ENCODE assay signal across 1 cellular context in the genomic region with DNA sequence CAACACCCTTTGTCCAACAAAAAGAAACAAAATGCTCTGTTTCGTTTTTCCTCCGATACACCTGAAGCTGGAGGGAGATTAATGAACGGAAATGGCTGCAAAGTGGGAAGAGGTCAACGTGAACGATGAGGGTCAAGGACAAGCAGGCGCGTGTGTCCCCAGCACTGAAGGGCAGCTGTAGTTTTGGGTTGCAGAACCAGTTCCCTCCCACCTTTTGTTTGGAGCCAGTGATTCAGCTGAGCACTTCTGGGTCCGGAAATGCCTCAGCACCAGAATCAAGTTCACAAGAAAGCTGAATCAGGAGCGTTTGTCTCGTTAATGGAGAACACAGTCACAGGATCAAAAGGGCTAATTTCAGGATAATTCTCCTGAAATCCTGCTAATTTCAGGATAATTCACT.
TF ChIP-seq lines count a peak whose summit lies in the region.

No MANE protein-coding gene starts in this region.

TF ChIP-seq in WTC11, 78 proteins besides CTCF, POLR2A, EP300 and RAD21 (continued from another document):
- TF ChIP-seq, protein P1, sequence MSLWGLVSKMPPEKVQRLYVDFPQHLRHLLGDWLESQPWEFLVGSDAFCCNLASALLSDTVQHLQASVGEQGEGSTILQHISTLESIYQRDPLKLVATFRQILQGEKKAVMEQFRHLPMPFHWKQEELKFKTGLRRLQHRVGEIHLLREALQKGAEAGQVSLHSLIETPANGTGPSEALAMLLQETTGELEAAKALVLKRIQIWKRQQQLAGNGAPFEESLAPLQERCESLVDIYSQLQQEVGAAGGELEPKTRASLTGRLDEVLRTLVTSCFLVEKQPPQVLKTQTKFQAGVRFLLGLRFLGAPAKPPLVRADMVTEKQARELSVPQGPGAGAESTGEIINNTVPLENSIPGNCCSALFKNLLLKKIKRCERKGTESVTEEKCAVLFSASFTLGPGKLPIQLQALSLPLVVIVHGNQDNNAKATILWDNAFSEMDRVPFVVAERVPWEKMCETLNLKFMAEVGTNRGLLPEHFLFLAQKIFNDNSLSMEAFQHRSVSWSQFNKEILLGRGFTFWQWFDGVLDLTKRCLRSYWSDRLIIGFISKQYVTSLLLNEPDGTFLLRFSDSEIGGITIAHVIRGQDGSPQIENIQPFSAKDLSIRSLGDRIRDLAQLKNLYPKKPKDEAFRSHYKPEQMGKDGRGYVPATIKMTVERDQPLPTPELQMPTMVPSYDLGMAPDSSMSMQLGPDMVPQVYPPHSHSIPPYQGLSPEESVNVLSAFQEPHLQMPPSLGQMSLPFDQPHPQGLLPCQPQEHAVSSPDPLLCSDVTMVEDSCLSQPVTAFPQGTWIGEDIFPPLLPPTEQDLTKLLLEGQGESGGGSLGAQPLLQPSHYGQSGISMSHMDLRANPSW (CRISPR knock-in tag; conservative IDR thresholded peaks at IDR 0.05; ENCODE audit: low read depth): no peak
- TF ChIP-seq, protein P2, sequence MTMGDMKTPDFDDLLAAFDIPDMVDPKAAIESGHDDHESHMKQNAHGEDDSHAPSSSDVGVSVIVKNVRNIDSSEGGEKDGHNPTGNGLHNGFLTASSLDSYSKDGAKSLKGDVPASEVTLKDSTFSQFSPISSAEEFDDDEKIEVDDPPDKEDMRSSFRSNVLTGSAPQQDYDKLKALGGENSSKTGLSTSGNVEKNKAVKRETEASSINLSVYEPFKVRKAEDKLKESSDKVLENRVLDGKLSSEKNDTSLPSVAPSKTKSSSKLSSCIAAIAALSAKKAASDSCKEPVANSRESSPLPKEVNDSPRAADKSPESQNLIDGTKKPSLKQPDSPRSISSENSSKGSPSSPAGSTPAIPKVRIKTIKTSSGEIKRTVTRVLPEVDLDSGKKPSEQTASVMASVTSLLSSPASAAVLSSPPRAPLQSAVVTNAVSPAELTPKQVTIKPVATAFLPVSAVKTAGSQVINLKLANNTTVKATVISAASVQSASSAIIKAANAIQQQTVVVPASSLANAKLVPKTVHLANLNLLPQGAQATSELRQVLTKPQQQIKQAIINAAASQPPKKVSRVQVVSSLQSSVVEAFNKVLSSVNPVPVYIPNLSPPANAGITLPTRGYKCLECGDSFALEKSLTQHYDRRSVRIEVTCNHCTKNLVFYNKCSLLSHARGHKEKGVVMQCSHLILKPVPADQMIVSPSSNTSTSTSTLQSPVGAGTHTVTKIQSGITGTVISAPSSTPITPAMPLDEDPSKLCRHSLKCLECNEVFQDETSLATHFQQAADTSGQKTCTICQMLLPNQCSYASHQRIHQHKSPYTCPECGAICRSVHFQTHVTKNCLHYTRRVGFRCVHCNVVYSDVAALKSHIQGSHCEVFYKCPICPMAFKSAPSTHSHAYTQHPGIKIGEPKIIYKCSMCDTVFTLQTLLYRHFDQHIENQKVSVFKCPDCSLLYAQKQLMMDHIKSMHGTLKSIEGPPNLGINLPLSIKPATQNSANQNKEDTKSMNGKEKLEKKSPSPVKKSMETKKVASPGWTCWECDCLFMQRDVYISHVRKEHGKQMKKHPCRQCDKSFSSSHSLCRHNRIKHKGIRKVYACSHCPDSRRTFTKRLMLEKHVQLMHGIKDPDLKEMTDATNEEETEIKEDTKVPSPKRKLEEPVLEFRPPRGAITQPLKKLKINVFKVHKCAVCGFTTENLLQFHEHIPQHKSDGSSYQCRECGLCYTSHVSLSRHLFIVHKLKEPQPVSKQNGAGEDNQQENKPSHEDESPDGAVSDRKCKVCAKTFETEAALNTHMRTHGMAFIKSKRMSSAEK (CRISPR knock-in tag; IDR thresholded peaks at IDR 0.05; ENCODE audit: borderline replicate concordance): no peak
- TF ChIP-seq, protein P3, sequence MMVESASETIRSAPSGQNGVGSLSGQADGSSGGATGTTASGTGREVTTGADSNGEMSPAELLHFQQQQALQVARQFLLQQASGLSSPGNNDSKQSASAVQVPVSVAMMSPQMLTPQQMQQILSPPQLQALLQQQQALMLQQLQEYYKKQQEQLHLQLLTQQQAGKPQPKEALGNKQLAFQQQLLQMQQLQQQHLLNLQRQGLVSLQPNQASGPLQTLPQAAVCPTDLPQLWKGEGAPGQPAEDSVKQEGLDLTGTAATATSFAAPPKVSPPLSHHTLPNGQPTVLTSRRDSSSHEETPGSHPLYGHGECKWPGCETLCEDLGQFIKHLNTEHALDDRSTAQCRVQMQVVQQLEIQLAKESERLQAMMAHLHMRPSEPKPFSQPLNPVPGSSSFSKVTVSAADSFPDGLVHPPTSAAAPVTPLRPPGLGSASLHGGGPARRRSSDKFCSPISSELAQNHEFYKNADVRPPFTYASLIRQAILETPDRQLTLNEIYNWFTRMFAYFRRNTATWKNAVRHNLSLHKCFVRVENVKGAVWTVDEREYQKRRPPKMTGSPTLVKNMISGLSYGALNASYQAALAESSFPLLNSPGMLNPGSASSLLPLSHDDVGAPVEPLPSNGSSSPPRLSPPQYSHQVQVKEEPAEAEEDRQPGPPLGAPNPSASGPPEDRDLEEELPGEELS (CRISPR knock-in tag; IDR thresholded peaks at IDR 0.05): peak; percentile 63; the same call in 1 of the 2 replicates
- TF ChIP-seq FOXK1 (CRISPR knock-in tag; IDR thresholded peaks at IDR 0.05) (0 out of 2 replicates have a peak, but pooled peaks have one; percentile 28), ATF1 (CRISPR knock-in tag; IDR thresholded peaks at IDR 0.05) (no peak), PRRX2 (CRISPR knock-in tag; IDR thresholded peaks at IDR 0.05) (no peak), TEAD4 (CRISPR knock-in tag; IDR thresholded peaks at IDR 0.05) (no peak)
